ENCODE assay signal across 33 cellular contexts in the genomic region with DNA sequence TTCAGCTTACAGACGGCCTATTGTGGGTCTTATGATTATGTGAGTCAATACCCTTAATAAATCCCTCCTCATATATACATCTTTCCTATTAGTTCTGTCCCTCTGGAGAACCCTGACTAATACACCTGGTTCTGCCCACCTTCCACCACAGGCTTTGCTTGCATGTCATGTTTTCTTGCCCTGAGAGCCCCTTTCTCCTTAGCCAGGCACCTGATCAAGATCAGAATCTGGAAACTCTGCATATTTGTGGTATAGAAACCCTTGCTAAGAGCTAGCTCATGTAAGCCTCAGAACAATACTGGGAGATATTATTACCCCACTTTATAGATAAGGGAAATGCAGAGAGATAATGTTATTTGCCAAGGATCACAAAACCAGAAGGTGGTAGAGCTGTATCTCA.
"Had no signal": no experiment of that assay in that cellular context is flagged by ENCODE, and none has a peak within 500 bp of the region (broad histone marks: within the 10 kb centered on the region; RNA-seq: fewer than 3 reads in every experiment).

No MANE protein-coding gene starts in this region.

- DNase-seq: activated CD4-positive, alpha-beta memory T cell treated with anti-CD3 and anti-CD28 coated beads, Interleukin-2, amount 10 ng/mL, durations not matched to agents 7 days and 5 days; activated CD4-positive, alpha-beta T cell treated with anti-CD3 and anti-CD28 coated beads for 1 hour; activated CD4-positive, alpha-beta T cell treated with anti-CD3 and anti-CD28 coated beads for 36 hours; activated CD4-positive, alpha-beta T cell treated with anti-CD3 and anti-CD28 coated beads for 48 hours; activated CD4-positive, alpha-beta T cell treated with anti-CD3 and anti-CD28 coated beads, Interleukin-2, amount 10 ng/mL, durations not matched to agents 7 days and 5 days; activated CD4-positive, alpha-beta T cell treated with anti-CD3 and anti-CD28 coated beads, Interleukin-2, amount 50 U/mL, for 48 hours; activated CD4-positive, CD25-positive, alpha-beta regulatory T cell; activated CD8-positive, alpha-beta memory T cell treated with anti-CD3 and anti-CD28 coated beads for 24 hours; activated CD8-positive, alpha-beta memory T cell treated with anti-CD3 and anti-CD28 coated beads, Interleukin-2, amount 10 ng/mL, durations not matched to agents 7 days and 5 days; activated CD8-positive, alpha-beta memory T cell treated with anti-CD3 and anti-CD28 coated beads, Interleukin-2, amount 50 U/mL, for 48 hours; activated CD8-positive, alpha-beta T cell treated with anti-CD3 and anti-CD28 coated beads, Interleukin-2, amount 10 ng/mL, durations not matched to agents 7 days and 5 days; activated effector memory CD4-positive, alpha-beta T cell treated with anti-CD3 and anti-CD28 coated beads, Interleukin-2, amount 50 U/mL, for 16 hours; activated gamma-delta T cell treated with Interleukin-2 at 50 U/mL for 16 hours; activated naive CD4-positive, alpha-beta T cell; activated naive CD4-positive, alpha-beta T cell treated with anti-CD3 and anti-CD28 coated beads for 36 hours; activated naive CD4-positive, alpha-beta T cell treated with anti-CD3 and anti-CD28 coated beads, Interleukin-2, amount 50 U/mL, for 16 hours; activated naive CD8-positive, alpha-beta T cell treated with anti-CD3 and anti-CD28 coated beads for 36 hours; activated T-cell treated with anti-CD3 and anti-CD28 coated beads, Interleukin-2, amount 50 U/mL, for 24 hours; activated T-cell treated with anti-CD3 and anti-CD28 coated beads, Interleukin-2, amount 50 U/mL, for 48 hours; adrenal gland; amygdala; anterior cingulate cortex; caudate nucleus; cerebellar nuclear complex; T-helper 1 cell; T-helper 2 cell; T-helper 9 cell; WERI-Rb-1 had no signal

- H3K27ac ChIP-seq: adrenal gland, ascending aorta, cardiac muscle cell, WERI-Rb-1 had no signal

- ATAC-seq: activated CD4-positive, alpha-beta T cell treated with anti-CD3 and anti-CD28 coated beads for 36 hours; activated CD4-positive, CD25-positive, alpha-beta regulatory T cell treated with anti-CD3 and anti-CD28 coated beads, Interleukin-2, amount 50 U/mL, for 24 hours; activated CD8-positive, alpha-beta memory T cell treated with anti-CD3 and anti-CD28 coated beads, Interleukin-2, amount 10 ng/mL, durations not matched to agents 7 days and 5 days; activated CD8-positive, alpha-beta T cell treated with anti-CD3 and anti-CD28 coated beads, Interleukin-2, amount 10 ng/mL, durations not matched to agents 7 days and 5 days; activated naive CD4-positive, alpha-beta T cell treated with anti-CD3 and anti-CD28 coated beads, Interleukin-2, amount 50 U/mL, for 72 hours; WTC11 had no signal

- H3K27me3 ChIP-seq: adrenal gland, ascending aorta, cardiac muscle cell had no signal

- H3K9me3 ChIP-seq: adrenal gland, ascending aorta had no signal

- H3K4me3 ChIP-seq: adrenal gland, ascending aorta, cardiac muscle cell had no signal

- H3K4me1 ChIP-seq: ascending aorta had no signal

- H3K36me3 ChIP-seq: adrenal gland, ascending aorta, cardiac muscle cell, WERI-Rb-1 had no signal
